In genomic region chr1:77146270-77146669, GRCh38 we compare ENCODE assay signal across 28 cellular contexts.
"Had no signal": no experiment of that assay in that cellular context is flagged by ENCODE, and none has a peak within 500 bp of the region (broad histone marks: within the 10 kb centered on the region; RNA-seq: fewer than 3 reads in every experiment).

No MANE protein-coding gene starts in this region.

- H3K36me3 ChIP-seq: neural progenitor cell, ovary, right lobe of liver, sigmoid colon, stomach, thoracic aorta, thyroid gland, tibial nerve, upper lobe of left lung, vagina had no signal

- H3K9me3 Mint-ChIP-seq: naive thymus-derived CD8-positive, alpha-beta T cell; natural killer cell treated with Interleukin-12 subunit alpha and Interleukin-12 subunit beta and Interleukin-15 and Interleukin-18, amount 100 ng/mL, for 72 hours; stimulated activated effector memory CD8-positive, alpha-beta T cell treated with anti-CD3 and anti-CD28 coated beads, Interleukin-12 subunit alpha, Interleukin-12 subunit beta, amount 100 ng/mL, for 72 hours had no signal

- H3K4me3 ChIP-seq: neural progenitor cell, ovary, psoas muscle, right lobe of liver, sigmoid colon, stomach, thoracic aorta, thyroid gland, tibial nerve, upper lobe of left lung, vagina had no signal

- DNase-seq: naive thymus-derived CD8-positive, alpha-beta T cell; occipital lobe; ovary; posterior cingulate gyrus; psoas muscle; right cardiac atrium; right lobe of liver; sigmoid colon; small intestine; stimulated activated CD4-positive, alpha-beta T cell treated with anti-CD3 and anti-CD28 coated beads, Interleukin-15, amount 100 ng/mL, for 24 hours; stimulated activated CD4-positive, alpha-beta T cell treated with anti-CD3 and anti-CD28 coated beads, Interleukin-2, amount 100 ng/mL, for 24 hours; stimulated activated CD4-positive, alpha-beta T cell treated with anti-CD3 and anti-CD28 coated beads, Interleukin-2, amount 100 ng/mL, for 48 hours; stimulated activated CD4-positive, alpha-beta T cell treated with anti-CD3 and anti-CD28 coated beads, Interleukin-4, amount 100 ng/mL, for 24 hours; stimulated activated naive B cell treated with anti-CD40 and anti-IgM and Interleukin-4, amounts not matched to agents 10 μg/mL and 1 μg/mL and 100 μg/mL, for 72 hours; stimulated activated naive CD4-positive, alpha-beta T cell treated with Interleukin-2 at 50 U/mL for 16 hours; stomach; thyroid gland; trophoblast cell had no signal

- H3K27ac ChIP-seq: neural progenitor cell, ovary, parathyroid adenoma, psoas muscle, right lobe of liver, sigmoid colon, stomach, thoracic aorta, thyroid gland, tibial nerve, upper lobe of left lung, vagina had no signal

- FAIRE-seq: small intestine, urothelium cell line had no signal

- H3K9ac ChIP-seq: neural progenitor cell, parathyroid adenoma had no signal

- H3K4me1 Mint-ChIP-seq: neural progenitor cell; stimulated activated effector memory CD8-positive, alpha-beta T cell treated with anti-CD3 and anti-CD28 coated beads, Interleukin-12 subunit alpha, Interleukin-12 subunit beta, amount 100 ng/mL, for 72 hours had no signal

- H3K4me3 Mint-ChIP-seq: naive thymus-derived CD8-positive, alpha-beta T cell; natural killer cell treated with Interleukin-12 subunit alpha and Interleukin-12 subunit beta and Interleukin-15 and Interleukin-18, amount 100 ng/mL, for 72 hours; neural progenitor cell; stimulated activated effector memory CD8-positive, alpha-beta T cell treated with anti-CD3 and anti-CD28 coated beads, Interleukin-12 subunit alpha, Interleukin-12 subunit beta, amount 100 ng/mL, for 72 hours; stimulated activated naive B cell treated with anti-CD40 and anti-IgM and Interleukin-4, amounts not matched to agents 10 μg/mL and 1 μg/mL and 100 μg/mL, for 72 hours had no signal

- H3K27me3 Mint-ChIP-seq: naive thymus-derived CD8-positive, alpha-beta T cell; natural killer cell treated with Interleukin-12 subunit alpha and Interleukin-12 subunit beta and Interleukin-15 and Interleukin-18, amount 100 ng/mL, for 72 hours; progenitor cell of endocrine pancreas; stimulated activated naive B cell treated with anti-CD40 and anti-IgM and Interleukin-4, amounts not matched to agents 10 μg/mL and 1 μg/mL and 100 μg/mL, for 72 hours had no signal

- H3K9me3 ChIP-seq: ovary, psoas muscle, right lobe of liver, sigmoid colon, stomach, thoracic aorta, thyroid gland, tibial nerve, upper lobe of left lung, vagina had no signal

- H3K4me1 ChIP-seq: neural progenitor cell, parathyroid adenoma, psoas muscle, right lobe of liver, sigmoid colon, stomach, thyroid gland, upper lobe of left lung, vagina had no signal

- H3K27ac Mint-ChIP-seq: natural killer cell treated with Interleukin-12 subunit alpha and Interleukin-12 subunit beta and Interleukin-15 and Interleukin-18, amount 100 ng/mL, for 72 hours; neural progenitor cell; progenitor cell of endocrine pancreas; stimulated activated effector memory CD8-positive, alpha-beta T cell treated with anti-CD3 and anti-CD28 coated beads, Interleukin-12 subunit alpha, Interleukin-12 subunit beta, amount 100 ng/mL, for 72 hours; stimulated activated naive B cell treated with anti-CD40 and anti-IgM and Interleukin-4, amounts not matched to agents 10 μg/mL and 1 μg/mL and 100 μg/mL, for 72 hours had no signal

- H3K36me3 Mint-ChIP-seq: neural progenitor cell; stimulated activated effector memory CD8-positive, alpha-beta T cell treated with anti-CD3 and anti-CD28 coated beads, Interleukin-12 subunit alpha, Interleukin-12 subunit beta, amount 100 ng/mL, for 72 hours had no signal
